In genomic region chr13:74931698-74932433, GRCh38 we compare ENCODE assay signal across 14 cellular contexts.
"Had no signal": no experiment of that assay in that cellular context is flagged by ENCODE, and none has a peak within 500 bp of the region (broad histone marks: within the 10 kb centered on the region; RNA-seq: fewer than 3 reads in every experiment).

No MANE protein-coding gene starts in this region.

- H3K4me1 ChIP-seq: breast epithelium, gastroesophageal sphincter, neural progenitor cell, parathyroid adenoma, thyroid gland, vagina had no signal

- ATAC-seq: activated CD4-positive, CD25-positive, alpha-beta regulatory T cell treated with anti-CD3 and anti-CD28 coated beads, Interleukin-2, amount 50 U/mL, for 24 hours; activated naive CD4-positive, alpha-beta T cell treated with anti-CD3 and anti-CD28 coated beads, Interleukin-2, amount 50 U/mL, for 72 hours; gastroesophageal sphincter had no signal

- H3K4me3 ChIP-seq: breast epithelium, gastroesophageal sphincter, neural progenitor cell, skin epidermis, thyroid gland, vagina had no signal

- DNase-seq: activated effector memory CD4-positive, alpha-beta T cell treated with Interleukin-2 at 50 U/mL for 16 hours; activated T-cell treated with anti-CD3 and anti-CD28 coated beads, Interleukin-2, amount 50 U/mL, for 24 hours; anterior cingulate cortex; hippocampal formation; kidney glomerular epithelial cell; thyroid gland had no signal

- H3K27me3 ChIP-seq: breast epithelium, gastroesophageal sphincter, neural progenitor cell, thyroid gland, vagina had no signal

- H3K79me2 ChIP-seq: parathyroid adenoma had no signal

- H3K9ac ChIP-seq: neural progenitor cell, parathyroid adenoma had no signal

- H3K27ac ChIP-seq: breast epithelium, gastroesophageal sphincter, neural progenitor cell, parathyroid adenoma, skin epidermis, thyroid gland, vagina had no signal

- H3K9me3 ChIP-seq: thyroid gland, vagina had no signal

- H3K36me3 ChIP-seq: breast epithelium, gastroesophageal sphincter, neural progenitor cell, thyroid gland, vagina had no signal

- H3K4me2 ChIP-seq: neural progenitor cell had no signal

- H2AFZ ChIP-seq: neural progenitor cell, parathyroid adenoma had no signal
